16 cellular contexts compared by ENCODE assay signal in the genomic region with DNA sequence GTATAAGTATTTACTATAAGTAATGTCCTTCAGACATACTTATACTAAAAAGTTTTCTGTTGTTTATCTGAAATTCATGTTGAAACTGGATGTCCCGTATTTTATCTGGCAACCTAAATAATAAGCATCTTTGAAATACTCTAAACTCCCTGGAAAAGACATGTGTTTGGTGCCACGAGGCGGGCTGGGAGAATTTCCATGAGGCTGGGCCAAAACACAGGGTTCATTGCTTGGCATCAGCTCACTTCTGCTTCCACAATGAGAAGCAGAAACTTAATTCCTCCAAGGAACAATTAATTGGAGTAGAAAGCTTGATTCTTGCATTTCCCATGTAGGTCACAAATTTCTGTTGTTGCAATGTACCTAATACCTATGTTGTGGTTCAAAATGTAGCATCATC.
"Had no signal": no experiment of that assay in that cellular context is flagged by ENCODE, and none has a peak within 500 bp of the region (broad histone marks: within the 10 kb centered on the region; RNA-seq: fewer than 3 reads in every experiment).

No MANE protein-coding gene starts in this region.

- DNase-seq: activated CD4-positive, alpha-beta T cell treated with anti-CD3 and anti-CD28 coated beads for 48 hours; activated CD8-positive, alpha-beta T cell treated with anti-CD3 and anti-CD28 coated beads for 36 hours; activated effector memory CD4-positive, alpha-beta T cell treated with Interleukin-2 at 50 U/mL for 16 hours; activated naive CD4-positive, alpha-beta T cell treated with anti-CD3 and anti-CD28 coated beads, Interleukin-2, amount 50 U/mL, for 16 hours; activated T-cell treated with anti-CD3 and anti-CD28 coated beads, Interleukin-2, amount 50 U/mL, for 4 hours; body of pancreas; foreskin fibroblast; islet precursor cell; mesendoderm; stimulated activated CD4-positive, alpha-beta T cell treated with anti-CD3 and anti-CD28 coated beads, Interleukin-2, amount 100 ng/mL, for 48 hours; stimulated activated naive B cell treated with anti-CD40 and anti-IgM and Interleukin-4, amounts not matched to agents 10 μg/mL and 1 μg/mL and 100 μg/mL, for 72 hours; T-helper 17 cell; upper lobe of left lung had no signal

- H3K4me1 ChIP-seq: body of pancreas, neural progenitor cell had no signal

- H3K9me3 ChIP-seq: body of pancreas, upper lobe of left lung had no signal

- ATAC-seq: activated CD8-positive, alpha-beta T cell treated with anti-CD3 and anti-CD28 coated beads for 36 hours; activated T-cell treated with anti-CD3 and anti-CD28 coated beads, Interleukin-2, amount 50 U/mL, for 4 hours; body of pancreas; left lobe of liver; stimulated activated naive B cell treated with anti-CD40 and anti-IgM and Interleukin-4, amounts not matched to agents 10 μg/mL and 1 μg/mL and 100 μg/mL, for 72 hours; T-helper 17 cell; WTC11 had no signal

- H3K4me3 ChIP-seq: body of pancreas, neural progenitor cell, upper lobe of left lung had no signal

- H3K36me3 ChIP-seq: neural progenitor cell, upper lobe of left lung had no signal

- H3K27ac ChIP-seq: body of pancreas, neural progenitor cell had no signal

- H3K27me3 ChIP-seq: body of pancreas, neural progenitor cell, upper lobe of left lung had no signal
